In genomic region chr19:4369109-4369887, GRCh38 we compare ENCODE assay signal across 8 cellular contexts. TPM values are rescaled to one million over a fixed set of nuclear protein-coding genes. Genes with fewer than 3 reads are reported as not detected.
DNase-seq lines count a peak whose midpoint lies in the region; ATAC-seq and TF ChIP-seq lines count a peak whose summit lies in the region.

No MANE protein-coding gene starts in this region.

- H3K36me3 ChIP-seq in right lobe of liver = peaks cover 0 to 18% (median 7%) of the 10 kb centered on the region in 4 donors

- peaks cover 0 to 31% (median 5%) of the 10 kb centered on the region in 4 donors for H3K4me1 ChIP-seq in right lobe of liver

- no peaks in the 10 kb centered on the region for H3K27me3 ChIP-seq in right lobe of liver

- in situ Hi-C loops in astrocyte of the spinal cord (cut with HindIII; ENCODE audit: low sequenced_read_pairs) = no loop called here

- no peak for TF ChIP-seq POLR2A in right lobe of liver (IDR thresholded peaks at IDR 0.05)

- intact Hi-C loops in right lobe of liver (cut with DNase I) = no loop called here

- WGBS in right lobe of liver (ENCODE audit: insufficient coverage, low coverage, low lambda C conversion rate, missing lambda C conversion rate) = 32% methylated on average over 7 of the region's 25 CpGs

- peak overlapping the region in 2 of 3 donors; percentile 37 to 58 for H3K27ac ChIP-seq in right lobe of liver

- peak; percentile 51 for ATAC-seq in HG03196 (IDR thresholded peaks at IDR 0.05; ENCODE audit: unreplicated experiment)
- ATAC-seq in right lobe of liver = peak; percentile 11 to 50 (median 42)

- H3K4me3 ChIP-seq in astrocyte of the spinal cord (ENCODE audit: low read depth, low read length) (no peak overlapping the region), right lobe of liver (no peak overlapping the region)

- no peaks in the 10 kb centered on the region for H3K9me3 ChIP-seq in right lobe of liver

- TF ChIP-seq CTCF in astrocyte of the spinal cord (IDR thresholded peaks at IDR 0.05; ENCODE audit: low read depth, low read length) (no peak), right lobe of liver (IDR thresholded peaks at IDR 0.05) (no peak)

- peak; percentile 72 for DNase-seq in SIG-M5 treated with dmso at 0.1 percent for 504 hours (lab: John Stamatoyannopoulos, UW; ENCODE audit: unreplicated experiment)
- DNase-seq in SIG-M5 (lab: John Stamatoyannopoulos, UW) = no peak
- peak; percentile 62 for DNase-seq in T-helper 22 cell (ENCODE audit: low read depth)
- peak; percentile 35 for DNase-seq in astrocyte of the spinal cord (ENCODE audit: low read depth, low spot score)
- peak in 1 of 3 donors; percentile 60 for DNase-seq in right lobe of liver
- DNase-seq in stimulated activated CD8-positive, alpha-beta memory T cell treated with anti-CD3 and anti-CD28 coated beads, Interleukin-12 subunit alpha, Interleukin-12 subunit beta, amount 100 ng/mL, for 1 hour (ENCODE audit: low read depth) = peak; percentile 28
- no peak for DNase-seq in NCI-H345 (lab: John Stamatoyannopoulos, UW)

RNA-seq across cellular contexts. Expression of gene MPND, which starts 25.9 kb away (rescaled TPM):
- 10 to 100 TPM in 5 of 6 experiments, 1 to 10 TPM in 1; 6.4 to 21.7 (median 19.6) TPM for total RNA-seq in right lobe of liver

RNA-seq across cellular contexts. Expression of gene STAP2, which starts 30.7 kb away (rescaled TPM):
- 10 to 100 TPM; 21.4 to 51.5 (median 43.0) TPM for total RNA-seq in right lobe of liver

RNA-seq across cellular contexts. Expression of gene SH3GL1, which starts 31.0 kb away (rescaled TPM):
- 10 to 100 TPM; 22.6 to 47.7 (median 25.2) TPM for total RNA-seq in right lobe of liver

RNA-seq across cellular contexts. Expression of gene CHAF1A, which starts 33.1 kb away (rescaled TPM):
- total RNA-seq in right lobe of liver = 1 to 10 TPM; 3.1 to 9.2 (median 3.5) TPM

Comparison
In these comparisons a context has a peak if more than half of its experiments do, and no peak if none do; other contexts are left out.
1. DNase-seq: peak in SIG-M5 treated with dmso at 0.1 percent for 504 hours (single experiment), T-helper 22 cell (single experiment), astrocyte of the spinal cord (single experiment) and stimulated activated CD8-positive, alpha-beta memory T cell treated with anti-CD3 and anti-CD28 coated beads, Interleukin-12 subunit alpha, Interleukin-12 subunit beta, amount 100 ng/mL, for 1 hour (single experiment); none in SIG-M5 (single experiment) and NCI-H345 (single experiment).